Comparison of ENCODE assay signal across 8 cellular contexts in the genomic region with DNA sequence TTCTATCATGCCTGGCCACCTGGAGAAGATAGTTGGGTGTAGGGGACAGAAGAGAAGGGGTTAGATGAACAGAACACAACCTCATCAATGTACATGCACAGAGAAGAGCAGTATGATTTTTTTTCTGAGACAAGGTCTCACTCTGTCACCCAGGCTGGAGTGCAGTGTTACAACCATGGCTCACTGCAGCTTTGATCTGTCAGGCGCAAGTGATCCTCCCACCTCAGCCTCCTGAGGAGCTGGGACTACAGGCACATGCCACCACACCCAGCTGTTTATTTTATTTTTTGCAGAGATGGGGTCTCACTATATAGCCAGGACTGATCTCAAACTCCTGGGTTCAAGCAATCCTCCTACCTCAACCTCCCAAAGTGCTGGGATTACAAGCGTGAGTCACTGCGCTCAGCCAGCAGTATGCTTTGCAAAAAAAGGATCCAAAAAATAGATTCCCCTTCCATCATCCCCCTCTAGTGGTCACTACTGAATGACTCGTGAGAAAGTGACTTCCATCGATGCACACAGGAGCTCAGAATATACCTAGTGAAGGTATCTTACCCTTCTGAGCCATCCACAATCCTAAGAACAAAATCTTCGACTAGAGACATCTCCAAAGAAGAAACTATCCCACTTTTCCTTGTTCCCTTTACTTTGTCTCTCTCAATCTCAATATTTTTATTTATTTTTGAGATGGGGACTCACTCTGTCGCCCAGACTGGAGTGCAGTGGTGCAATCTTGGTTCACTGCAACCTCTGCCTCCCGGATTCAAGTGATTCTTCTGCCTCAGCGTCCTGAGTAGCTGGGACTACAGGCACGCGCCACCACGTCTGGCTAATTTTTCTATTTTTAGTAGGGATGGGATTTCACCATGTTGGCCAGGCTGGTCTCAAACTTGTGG. TPM values are rescaled to one million over a fixed set of nuclear protein-coding genes. Genes with fewer than 3 reads are reported as not detected.
A peak's percentile ranks its signal among the peaks of the same experiment; 100 is the strongest.
DNase-seq lines count a peak whose midpoint lies in the region; ATAC-seq and TF ChIP-seq lines count a peak whose summit lies in the region.

No MANE protein-coding gene starts in this region.

- DNase-seq in D341Med (ENCODE audit: low spot score) (peak; percentile 70), NCI-H2171 (lab: John Stamatoyannopoulos, UW) (peak; percentile 53), epithelial cell of proximal tubule (ENCODE audit: low read depth) (peak; percentile 22), nephron progenitor cell (peak; percentile 27), 8988T (no peak)
- peak; percentile 85 for DNase-seq in activated CD4-positive, alpha-beta T cell treated with anti-CD3 and anti-CD28 coated beads, Interleukin-2, amount 10 ng/mL, durations not matched to agents 24 days and 14 days
- DNase-seq in NK-92 treated with Interleukin-12 subunit alpha and Interleukin-12 subunit beta, amount 100 ng/mL, for 24 hours (lab: John Stamatoyannopoulos, UW) = no peak

- no peak overlapping the region for H3K4me3 Mint-ChIP-seq in activated CD4-positive, alpha-beta T cell treated with anti-CD3 and anti-CD28 coated beads, Interleukin-2, amount 10 ng/mL, durations not matched to agents 24 days and 14 days
- no peak overlapping the region for H3K4me3 Mint-ChIP-seq in nephron progenitor cell

- peaks cover 25% of the 10 kb centered on the region for H3K27me3 Mint-ChIP-seq in activated CD4-positive, alpha-beta T cell treated with anti-CD3 and anti-CD28 coated beads, Interleukin-2, amount 10 ng/mL, durations not matched to agents 24 days and 14 days
- H3K27me3 Mint-ChIP-seq in nephron progenitor cell (ENCODE audit: low read depth, poor library complexity) = peaks cover 17% of the 10 kb centered on the region

- intact Hi-C loops in activated CD4-positive, alpha-beta T cell treated with anti-CD3 and anti-CD28 coated beads, Interleukin-2, amount 10 ng/mL, durations not matched to agents 24 days and 14 days (cut with micrococcal nuclease) = loop anchor here (2.0 to 5.0 kb wide), 2 partner anchors 35 to 280 kb away; a partner anchor contains a TSS

- no peak overlapping the region for H3K4me3 ChIP-seq in epithelial cell of proximal tubule (ENCODE audit: low read depth, low read length)

- no peaks in the 10 kb centered on the region for H3K36me3 Mint-ChIP-seq in activated CD4-positive, alpha-beta T cell treated with anti-CD3 and anti-CD28 coated beads, Interleukin-2, amount 10 ng/mL, durations not matched to agents 24 days and 14 days (ENCODE audit: low read depth)
- no peaks in the 10 kb centered on the region for H3K36me3 Mint-ChIP-seq in nephron progenitor cell (ENCODE audit: low read depth)

- ATAC-seq in GM21737 (IDR thresholded peaks at IDR 0.05; ENCODE audit: unreplicated experiment) = peak; percentile 59

- no peaks in the 10 kb centered on the region for H3K4me1 Mint-ChIP-seq in activated CD4-positive, alpha-beta T cell treated with anti-CD3 and anti-CD28 coated beads, Interleukin-2, amount 10 ng/mL, durations not matched to agents 24 days and 14 days
- H3K4me1 Mint-ChIP-seq in nephron progenitor cell = peaks cover 20% of the 10 kb centered on the region

- TF ChIP-seq CTCF in epithelial cell of proximal tubule (conservative IDR thresholded peaks at IDR 0.05; ENCODE audit: low read depth, low read length) (peak; percentile 73), nephron progenitor cell (IDR thresholded peaks at IDR 0.05) (peak; percentile 63)

- H3K9me3 Mint-ChIP-seq in activated CD4-positive, alpha-beta T cell treated with anti-CD3 and anti-CD28 coated beads, Interleukin-2, amount 10 ng/mL, durations not matched to agents 24 days and 14 days = no peaks in the 10 kb centered on the region
- H3K9me3 Mint-ChIP-seq in nephron progenitor cell = no peaks in the 10 kb centered on the region

- no peak overlapping the region for H3K27ac Mint-ChIP-seq in activated CD4-positive, alpha-beta T cell treated with anti-CD3 and anti-CD28 coated beads, Interleukin-2, amount 10 ng/mL, durations not matched to agents 24 days and 14 days
- H3K27ac Mint-ChIP-seq in nephron progenitor cell = no peak overlapping the region

RNA-seq across cellular contexts. Expression of a gene that starts 21.0 kb away (rescaled TPM):
- 1.7 and 2.6 TPM in 2 replicates for total RNA-seq in activated CD4-positive, alpha-beta T cell treated with anti-CD3 and anti-CD28 coated beads, Interleukin-2, amount 10 ng/mL, durations not matched to agents 24 days and 14 days
- 0.65 and 3.8 TPM in 2 replicates for total RNA-seq in epithelial cell of proximal tubule

RNA-seq across cellular contexts. Expression of a gene that starts 22.1 kb away (rescaled TPM):
- total RNA-seq in activated CD4-positive, alpha-beta T cell treated with anti-CD3 and anti-CD28 coated beads, Interleukin-2, amount 10 ng/mL, durations not matched to agents 24 days and 14 days = 55.8 and 57.2 TPM in 2 replicates
- total RNA-seq in epithelial cell of proximal tubule = 26.5 and 34.1 TPM in 2 replicates

RNA-seq across cellular contexts. Expression of a gene that starts 28.8 kb away (rescaled TPM):
- total RNA-seq in activated CD4-positive, alpha-beta T cell treated with anti-CD3 and anti-CD28 coated beads, Interleukin-2, amount 10 ng/mL, durations not matched to agents 24 days and 14 days = 52.8 and 59.9 TPM in 2 replicates
- 78.6 and 127 TPM in 2 replicates for total RNA-seq in epithelial cell of proximal tubule

RNA-seq across cellular contexts. Expression of a gene that starts 34.2 kb away (rescaled TPM):
- 9.8 and 11.6 TPM in 2 replicates for total RNA-seq in activated CD4-positive, alpha-beta T cell treated with anti-CD3 and anti-CD28 coated beads, Interleukin-2, amount 10 ng/mL, durations not matched to agents 24 days and 14 days
- total RNA-seq in epithelial cell of proximal tubule = not detected in 2 replicates

RNA-seq across cellular contexts. Expression of a gene that starts 49.6 kb away (rescaled TPM):
- total RNA-seq in activated CD4-positive, alpha-beta T cell treated with anti-CD3 and anti-CD28 coated beads, Interleukin-2, amount 10 ng/mL, durations not matched to agents 24 days and 14 days = 74.6 and 78.3 TPM in 2 replicates
- total RNA-seq in epithelial cell of proximal tubule = 14.3 and 14.5 TPM in 2 replicates

Comparison
In these comparisons a context has a peak if more than half of its experiments do, and no peak if none do; other contexts are left out.
1. DNase-seq: peak in D341Med (single experiment), NCI-H2171 (single experiment), activated CD4-positive, alpha-beta T cell treated with anti-CD3 and anti-CD28 coated beads, Interleukin-2, amount 10 ng/mL, durations not matched to agents 24 days and 14 days (single experiment), epithelial cell of proximal tubule (single experiment) and nephron progenitor cell (single experiment); none in NK-92 treated with Interleukin-12 subunit alpha and Interleukin-12 subunit beta, amount 100 ng/mL, for 24 hours (single experiment) and 8988T (single experiment).